2 cellular contexts compared by ENCODE assay signal in the genomic region with DNA sequence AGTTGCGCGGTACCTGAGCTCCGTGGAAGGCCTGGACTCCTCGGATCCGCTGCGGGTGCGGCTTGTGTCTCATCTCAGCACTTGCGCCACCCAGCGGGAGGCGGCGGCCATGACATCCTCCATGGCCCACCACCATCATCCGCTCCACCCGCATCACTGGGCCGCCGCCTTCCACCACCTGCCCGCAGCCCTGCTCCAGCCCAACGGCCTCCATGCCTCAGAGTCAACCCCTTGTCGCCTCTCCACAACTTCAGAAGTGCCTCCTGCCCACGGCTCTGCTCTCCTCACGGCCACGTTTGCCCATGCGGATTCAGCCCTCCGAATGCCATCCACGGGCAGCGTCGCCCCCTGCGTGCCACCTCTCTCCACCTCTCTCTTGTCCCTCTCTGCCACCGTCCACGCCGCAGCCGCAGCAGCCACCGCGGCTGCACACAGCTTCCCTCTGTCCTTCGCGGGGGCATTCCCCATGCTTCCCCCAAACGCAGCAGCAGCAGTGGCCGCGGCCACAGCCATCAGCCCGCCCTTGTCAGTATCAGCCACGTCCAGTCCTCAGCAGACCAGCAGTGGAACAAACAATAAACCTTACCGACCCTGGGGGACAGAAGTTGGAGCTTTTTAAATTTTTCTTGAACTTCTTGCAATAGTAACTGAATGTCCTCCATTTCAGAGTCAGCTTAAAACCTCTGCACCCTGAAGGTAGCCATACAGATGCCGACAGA.
TF ChIP-seq lines count a peak whose summit lies in the region.

No MANE protein-coding gene starts in this region.

TF ChIP-seq in GM23338, 12 proteins besides CTCF, POLR2A, EP300 and RAD21:
- TF ChIP-seq, protein P1, sequence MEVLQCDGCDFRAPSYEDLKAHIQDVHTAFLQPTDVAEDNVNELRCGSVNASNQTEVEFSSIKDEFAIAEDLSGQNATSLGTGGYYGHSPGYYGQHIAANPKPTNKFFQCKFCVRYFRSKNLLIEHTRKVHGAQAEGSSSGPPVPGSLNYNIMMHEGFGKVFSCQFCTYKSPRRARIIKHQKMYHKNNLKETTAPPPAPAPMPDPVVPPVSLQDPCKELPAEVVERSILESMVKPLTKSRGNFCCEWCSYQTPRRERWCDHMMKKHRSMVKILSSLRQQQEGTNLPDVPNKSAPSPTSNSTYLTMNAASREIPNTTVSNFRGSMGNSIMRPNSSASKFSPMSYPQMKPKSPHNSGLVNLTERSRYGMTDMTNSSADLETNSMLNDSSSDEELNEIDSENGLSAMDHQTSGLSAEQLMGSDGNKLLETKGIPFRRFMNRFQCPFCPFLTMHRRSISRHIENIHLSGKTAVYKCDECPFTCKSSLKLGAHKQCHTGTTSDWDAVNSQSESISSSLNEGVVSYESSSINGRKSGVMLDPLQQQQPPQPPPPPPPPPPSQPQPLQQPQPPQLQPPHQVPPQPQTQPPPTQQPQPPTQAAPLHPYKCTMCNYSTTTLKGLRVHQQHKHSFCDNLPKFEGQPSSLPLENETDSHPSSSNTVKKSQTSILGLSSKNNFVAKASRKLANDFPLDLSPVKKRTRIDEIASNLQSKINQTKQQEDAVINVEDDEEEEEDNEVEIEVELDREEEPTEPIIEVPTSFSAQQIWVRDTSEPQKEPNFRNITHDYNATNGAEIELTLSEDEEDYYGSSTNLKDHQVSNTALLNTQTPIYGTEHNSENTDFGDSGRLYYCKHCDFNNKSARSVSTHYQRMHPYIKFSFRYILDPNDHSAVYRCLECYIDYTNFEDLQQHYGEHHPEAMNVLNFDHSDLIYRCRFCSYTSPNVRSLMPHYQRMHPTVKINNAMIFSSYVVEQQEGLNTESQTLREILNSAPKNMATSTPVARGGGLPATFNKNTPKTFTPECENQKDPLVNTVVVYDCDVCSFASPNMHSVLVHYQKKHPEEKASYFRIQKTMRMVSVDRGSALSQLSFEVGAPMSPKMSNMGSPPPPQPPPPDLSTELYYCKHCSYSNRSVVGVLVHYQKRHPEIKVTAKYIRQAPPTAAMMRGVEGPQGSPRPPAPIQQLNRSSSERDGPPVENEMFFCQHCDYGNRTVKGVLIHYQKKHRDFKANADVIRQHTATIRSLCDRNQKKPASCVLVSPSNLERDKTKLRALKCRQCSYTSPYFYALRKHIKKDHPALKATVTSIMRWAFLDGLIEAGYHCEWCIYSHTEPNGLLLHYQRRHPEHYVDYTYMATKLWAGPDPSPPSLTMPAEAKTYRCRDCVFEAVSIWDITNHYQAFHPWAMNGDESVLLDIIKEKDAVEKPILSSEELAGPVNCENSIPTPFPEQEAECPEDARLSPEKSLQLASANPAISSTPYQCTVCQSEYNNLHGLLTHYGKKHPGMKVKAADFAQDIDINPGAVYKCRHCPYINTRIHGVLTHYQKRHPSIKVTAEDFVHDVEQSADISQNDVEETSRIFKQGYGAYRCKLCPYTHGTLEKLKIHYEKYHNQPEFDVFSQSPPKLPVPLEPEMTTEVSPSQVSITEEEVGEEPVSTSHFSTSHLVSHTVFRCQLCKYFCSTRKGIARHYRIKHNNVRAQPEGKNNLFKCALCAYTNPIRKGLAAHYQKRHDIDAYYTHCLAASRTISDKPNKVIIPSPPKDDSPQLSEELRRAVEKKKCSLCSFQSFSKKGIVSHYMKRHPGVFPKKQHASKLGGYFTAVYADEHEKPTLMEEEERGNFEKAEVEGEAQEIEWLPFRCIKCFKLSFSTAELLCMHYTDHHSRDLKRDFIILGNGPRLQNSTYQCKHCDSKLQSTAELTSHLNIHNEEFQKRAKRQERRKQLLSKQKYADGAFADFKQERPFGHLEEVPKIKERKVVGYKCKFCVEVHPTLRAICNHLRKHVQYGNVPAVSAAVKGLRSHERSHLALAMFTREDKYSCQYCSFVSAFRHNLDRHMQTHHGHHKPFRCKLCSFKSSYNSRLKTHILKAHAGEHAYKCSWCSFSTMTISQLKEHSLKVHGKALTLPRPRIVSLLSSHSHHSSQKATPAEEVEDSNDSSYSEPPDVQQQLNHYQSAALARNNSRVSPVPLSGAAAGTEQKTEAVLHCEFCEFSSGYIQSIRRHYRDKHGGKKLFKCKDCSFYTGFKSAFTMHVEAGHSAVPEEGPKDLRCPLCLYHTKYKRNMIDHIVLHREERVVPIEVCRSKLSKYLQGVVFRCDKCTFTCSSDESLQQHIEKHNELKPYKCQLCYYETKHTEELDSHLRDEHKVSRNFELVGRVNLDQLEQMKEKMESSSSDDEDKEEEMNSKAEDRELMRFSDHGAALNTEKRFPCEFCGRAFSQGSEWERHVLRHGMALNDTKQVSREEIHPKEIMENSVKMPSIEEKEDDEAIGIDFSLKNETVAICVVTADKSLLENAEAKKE (CRISPR knock-in tag; IDR thresholded peaks at IDR 0.05): no peak
- TF ChIP-seq POLR2AphosphoS5 (IDR thresholded peaks at IDR 0.05; ENCODE audit: low read depth) (no peak), CREB1 (CRISPR knock-in tag; IDR thresholded peaks at IDR 0.05; ENCODE audit: low read depth) (0 out of 2 replicates have a peak, but pooled peaks have one; percentile 11), STAT1 (IDR thresholded peaks at IDR 0.05; ENCODE audit: unreplicated experiment) (no peak), ZNF114 (CRISPR knock-in tag; IDR thresholded peaks at IDR 0.05) (no peak), JUNB (IDR thresholded peaks at IDR 0.05; ENCODE audit: unreplicated experiment) (no peak)
- TF ChIP-seq, protein P2, sequence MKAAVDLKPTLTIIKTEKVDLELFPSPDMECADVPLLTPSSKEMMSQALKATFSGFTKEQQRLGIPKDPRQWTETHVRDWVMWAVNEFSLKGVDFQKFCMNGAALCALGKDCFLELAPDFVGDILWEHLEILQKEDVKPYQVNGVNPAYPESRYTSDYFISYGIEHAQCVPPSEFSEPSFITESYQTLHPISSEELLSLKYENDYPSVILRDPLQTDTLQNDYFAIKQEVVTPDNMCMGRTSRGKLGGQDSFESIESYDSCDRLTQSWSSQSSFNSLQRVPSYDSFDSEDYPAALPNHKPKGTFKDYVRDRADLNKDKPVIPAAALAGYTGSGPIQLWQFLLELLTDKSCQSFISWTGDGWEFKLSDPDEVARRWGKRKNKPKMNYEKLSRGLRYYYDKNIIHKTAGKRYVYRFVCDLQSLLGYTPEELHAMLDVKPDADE (IDR thresholded peaks at IDR 0.05): no peak
- TF ChIP-seq, protein P3, sequence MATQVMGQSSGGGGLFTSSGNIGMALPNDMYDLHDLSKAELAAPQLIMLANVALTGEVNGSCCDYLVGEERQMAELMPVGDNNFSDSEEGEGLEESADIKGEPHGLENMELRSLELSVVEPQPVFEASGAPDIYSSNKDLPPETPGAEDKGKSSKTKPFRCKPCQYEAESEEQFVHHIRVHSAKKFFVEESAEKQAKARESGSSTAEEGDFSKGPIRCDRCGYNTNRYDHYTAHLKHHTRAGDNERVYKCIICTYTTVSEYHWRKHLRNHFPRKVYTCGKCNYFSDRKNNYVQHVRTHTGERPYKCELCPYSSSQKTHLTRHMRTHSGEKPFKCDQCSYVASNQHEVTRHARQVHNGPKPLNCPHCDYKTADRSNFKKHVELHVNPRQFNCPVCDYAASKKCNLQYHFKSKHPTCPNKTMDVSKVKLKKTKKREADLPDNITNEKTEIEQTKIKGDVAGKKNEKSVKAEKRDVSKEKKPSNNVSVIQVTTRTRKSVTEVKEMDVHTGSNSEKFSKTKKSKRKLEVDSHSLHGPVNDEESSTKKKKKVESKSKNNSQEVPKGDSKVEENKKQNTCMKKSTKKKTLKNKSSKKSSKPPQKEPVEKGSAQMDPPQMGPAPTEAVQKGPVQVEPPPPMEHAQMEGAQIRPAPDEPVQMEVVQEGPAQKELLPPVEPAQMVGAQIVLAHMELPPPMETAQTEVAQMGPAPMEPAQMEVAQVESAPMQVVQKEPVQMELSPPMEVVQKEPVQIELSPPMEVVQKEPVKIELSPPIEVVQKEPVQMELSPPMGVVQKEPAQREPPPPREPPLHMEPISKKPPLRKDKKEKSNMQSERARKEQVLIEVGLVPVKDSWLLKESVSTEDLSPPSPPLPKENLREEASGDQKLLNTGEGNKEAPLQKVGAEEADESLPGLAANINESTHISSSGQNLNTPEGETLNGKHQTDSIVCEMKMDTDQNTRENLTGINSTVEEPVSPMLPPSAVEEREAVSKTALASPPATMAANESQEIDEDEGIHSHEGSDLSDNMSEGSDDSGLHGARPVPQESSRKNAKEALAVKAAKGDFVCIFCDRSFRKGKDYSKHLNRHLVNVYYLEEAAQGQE (IDR thresholded peaks at IDR 0.05; ENCODE audit: unreplicated experiment): no peak

TF ChIP-seq in K562, 482 proteins besides CTCF, POLR2A, EP300 and RAD21 (continues in another document):
- TF ChIP-seq RCOR1 (IDR thresholded peaks at IDR 0.05; ENCODE audit: borderline replicate concordance in 1 of 2, low read depth in 2 of 2, low read length in 2 of 2) (peak in 1 of 2 experiments; percentile 59; a peak in 1 of 4 replicates), GABPB1 (CRISPR knock-in tag; IDR thresholded peaks at IDR 0.05) (peak; percentile 42; the same call in 1 of the 2 replicates), ZNF780A (CRISPR knock-in tag; IDR thresholded peaks at IDR 0.05) (no peak), CTBP1 (IDR thresholded peaks at IDR 0.05; ENCODE audit: borderline replicate concordance) (peak; percentile 82), CBX8 (IDR thresholded peaks at IDR 0.05; ENCODE audit: borderline replicate concordance, extremely low read depth, low read depth, low read length, poor library complexity, severe bottlenecking) (peak; percentile 3), ZEB2 (IDR thresholded peaks at IDR 0.05) (no peak), ZNF24 (IDR thresholded peaks at IDR 0.05) (no peak), EZH2 (IDR thresholded peaks at IDR 0.05; ENCODE audit: borderline replicate concordance, low read depth, low read length) (no peak), NCOA1 (IDR thresholded peaks at IDR 0.05; ENCODE audit: low read depth) (no peak), ATF7 (IDR thresholded peaks at IDR 0.05) (0 out of 2 replicates have a peak, but pooled peaks have one; percentile 17), YY1 (IDR thresholded peaks at IDR 0.05; ENCODE audit: borderline replicate concordance in 1 of 3, control insufficient read depth in 1 of 3, extremely low read depth in 1 of 3, insufficient read depth in 3 of 3, insufficient read length in 1 of 3, insufficient replicate concordance in 2 of 3, low read depth in 1 of 3, low read length in 2 of 3) (peak in 1 of 3 experiments; percentile 64), YBX1 (IDR thresholded peaks at IDR 0.05) (no peak), SMARCC2 (IDR thresholded peaks at IDR 0.05; ENCODE audit: low read depth) (no peak), PRMT5 (CRISPR knock-in tag; IDR thresholded peaks at IDR 0.05) (no peak)
- TF ChIP-seq, protein P4, sequence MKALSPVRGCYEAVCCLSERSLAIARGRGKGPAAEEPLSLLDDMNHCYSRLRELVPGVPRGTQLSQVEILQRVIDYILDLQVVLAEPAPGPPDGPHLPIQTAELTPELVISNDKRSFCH (CRISPR knock-in tag; IDR thresholded peaks at IDR 0.05): no peak
- TF ChIP-seq, protein P4 (tag; IDR thresholded peaks at IDR 0.05): no peak
- TF ChIP-seq, protein P5, sequence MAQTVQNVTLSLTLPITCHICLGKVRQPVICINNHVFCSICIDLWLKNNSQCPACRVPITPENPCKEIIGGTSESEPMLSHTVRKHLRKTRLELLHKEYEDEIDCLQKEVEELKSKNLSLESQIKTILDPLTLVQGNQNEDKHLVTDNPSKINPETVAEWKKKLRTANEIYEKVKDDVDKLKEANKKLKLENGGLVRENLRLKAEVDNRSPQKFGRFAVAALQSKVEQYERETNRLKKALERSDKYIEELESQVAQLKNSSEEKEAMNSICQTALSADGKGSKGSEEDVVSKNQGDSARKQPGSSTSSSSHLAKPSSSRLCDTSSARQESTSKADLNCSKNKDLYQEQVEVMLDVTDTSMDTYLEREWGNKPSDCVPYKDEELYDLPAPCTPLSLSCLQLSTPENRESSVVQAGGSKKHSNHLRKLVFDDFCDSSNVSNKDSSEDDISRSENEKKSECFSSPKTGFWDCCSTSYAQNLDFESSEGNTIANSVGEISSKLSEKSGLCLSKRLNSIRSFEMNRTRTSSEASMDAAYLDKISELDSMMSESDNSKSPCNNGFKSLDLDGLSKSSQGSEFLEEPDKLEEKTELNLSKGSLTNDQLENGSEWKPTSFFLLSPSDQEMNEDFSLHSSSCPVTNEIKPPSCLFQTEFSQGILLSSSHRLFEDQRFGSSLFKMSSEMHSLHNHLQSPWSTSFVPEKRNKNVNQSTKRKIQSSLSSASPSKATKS (CRISPR knock-in tag; IDR thresholded peaks at IDR 0.05): no peak
- TF ChIP-seq, protein P6, sequence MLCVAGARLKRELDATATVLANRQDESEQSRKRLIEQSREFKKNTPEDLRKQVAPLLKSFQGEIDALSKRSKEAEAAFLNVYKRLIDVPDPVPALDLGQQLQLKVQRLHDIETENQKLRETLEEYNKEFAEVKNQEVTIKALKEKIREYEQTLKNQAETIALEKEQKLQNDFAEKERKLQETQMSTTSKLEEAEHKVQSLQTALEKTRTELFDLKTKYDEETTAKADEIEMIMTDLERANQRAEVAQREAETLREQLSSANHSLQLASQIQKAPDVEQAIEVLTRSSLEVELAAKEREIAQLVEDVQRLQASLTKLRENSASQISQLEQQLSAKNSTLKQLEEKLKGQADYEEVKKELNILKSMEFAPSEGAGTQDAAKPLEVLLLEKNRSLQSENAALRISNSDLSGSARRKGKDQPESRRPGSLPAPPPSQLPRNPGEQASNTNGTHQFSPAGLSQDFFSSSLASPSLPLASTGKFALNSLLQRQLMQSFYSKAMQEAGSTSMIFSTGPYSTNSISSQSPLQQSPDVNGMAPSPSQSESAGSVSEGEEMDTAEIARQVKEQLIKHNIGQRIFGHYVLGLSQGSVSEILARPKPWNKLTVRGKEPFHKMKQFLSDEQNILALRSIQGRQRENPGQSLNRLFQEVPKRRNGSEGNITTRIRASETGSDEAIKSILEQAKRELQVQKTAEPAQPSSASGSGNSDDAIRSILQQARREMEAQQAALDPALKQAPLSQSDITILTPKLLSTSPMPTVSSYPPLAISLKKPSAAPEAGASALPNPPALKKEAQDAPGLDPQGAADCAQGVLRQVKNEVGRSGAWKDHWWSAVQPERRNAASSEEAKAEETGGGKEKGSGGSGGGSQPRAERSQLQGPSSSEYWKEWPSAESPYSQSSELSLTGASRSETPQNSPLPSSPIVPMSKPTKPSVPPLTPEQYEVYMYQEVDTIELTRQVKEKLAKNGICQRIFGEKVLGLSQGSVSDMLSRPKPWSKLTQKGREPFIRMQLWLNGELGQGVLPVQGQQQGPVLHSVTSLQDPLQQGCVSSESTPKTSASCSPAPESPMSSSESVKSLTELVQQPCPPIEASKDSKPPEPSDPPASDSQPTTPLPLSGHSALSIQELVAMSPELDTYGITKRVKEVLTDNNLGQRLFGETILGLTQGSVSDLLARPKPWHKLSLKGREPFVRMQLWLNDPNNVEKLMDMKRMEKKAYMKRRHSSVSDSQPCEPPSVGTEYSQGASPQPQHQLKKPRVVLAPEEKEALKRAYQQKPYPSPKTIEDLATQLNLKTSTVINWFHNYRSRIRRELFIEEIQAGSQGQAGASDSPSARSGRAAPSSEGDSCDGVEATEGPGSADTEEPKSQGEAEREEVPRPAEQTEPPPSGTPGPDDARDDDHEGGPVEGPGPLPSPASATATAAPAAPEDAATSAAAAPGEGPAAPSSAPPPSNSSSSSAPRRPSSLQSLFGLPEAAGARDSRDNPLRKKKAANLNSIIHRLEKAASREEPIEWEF (CRISPR knock-in tag; IDR thresholded peaks at IDR 0.05): no peak
- TF ChIP-seq, protein P7, sequence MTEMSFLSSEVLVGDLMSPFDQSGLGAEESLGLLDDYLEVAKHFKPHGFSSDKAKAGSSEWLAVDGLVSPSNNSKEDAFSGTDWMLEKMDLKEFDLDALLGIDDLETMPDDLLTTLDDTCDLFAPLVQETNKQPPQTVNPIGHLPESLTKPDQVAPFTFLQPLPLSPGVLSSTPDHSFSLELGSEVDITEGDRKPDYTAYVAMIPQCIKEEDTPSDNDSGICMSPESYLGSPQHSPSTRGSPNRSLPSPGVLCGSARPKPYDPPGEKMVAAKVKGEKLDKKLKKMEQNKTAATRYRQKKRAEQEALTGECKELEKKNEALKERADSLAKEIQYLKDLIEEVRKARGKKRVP (CRISPR knock-in tag; IDR thresholded peaks at IDR 0.05): no peak
- TF ChIP-seq, protein P8, sequence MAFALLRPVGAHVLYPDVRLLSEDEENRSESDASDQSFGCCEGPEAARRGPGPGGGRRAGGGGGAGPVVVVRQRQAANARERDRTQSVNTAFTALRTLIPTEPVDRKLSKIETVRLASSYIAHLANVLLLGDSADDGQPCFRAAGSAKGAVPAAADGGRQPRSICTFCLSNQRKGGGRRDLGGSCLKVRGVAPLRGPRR (CRISPR knock-in tag; IDR thresholded peaks at IDR 0.05): no peak
